Comparison of ENCODE assay signal across 28 cellular contexts in genomic region chr11:1181420-1181819, GRCh38. TPM values are rescaled to one million over a fixed set of nuclear protein-coding genes. Genes with fewer than 3 reads are reported as not detected.
DNase-seq lines count a peak whose midpoint lies in the region; ATAC-seq and TF ChIP-seq lines count a peak whose summit lies in the region.
"Had no signal": no experiment of that assay in that cellular context is flagged by ENCODE, and none has a peak within 500 bp of the region (broad histone marks: within the 10 kb centered on the region; RNA-seq: fewer than 3 reads in every experiment).

No MANE protein-coding gene starts in this region.

- no peak for ATAC-seq in Right ventricle myocardium inferior
- no peak for ATAC-seq in left ventricle myocardium superior
- no peak for ATAC-seq in heart right ventricle
- no peak for ATAC-seq in GM18511 (IDR thresholded peaks at IDR 0.05; ENCODE audit: unreplicated experiment)

- no peak overlapping the region for H4K91ac ChIP-seq in neuronal stem cell (ENCODE audit: low read depth, low read length, poor library complexity)

- no peak overlapping the region for H3K9ac ChIP-seq in neuronal stem cell (ENCODE audit: low read depth, low read length, poor library complexity)
- H3K9ac ChIP-seq: BLaER1 had no signal

- no peak overlapping the region for H2BK120ac ChIP-seq in neuronal stem cell (ENCODE audit: low read depth, low read length)

- intact Hi-C loops in Right ventricle myocardium inferior (cut with DNase I) = no loop called here
- intact Hi-C loops in left ventricle myocardium superior (cut with micrococcal nuclease) = no loop called here
- intact Hi-C loops in heart right ventricle (cut with DNase I) = no loop called here

- H3K14ac ChIP-seq in neuronal stem cell (ENCODE audit: low read length) = no peak overlapping the region

- H2BK12ac ChIP-seq in neuronal stem cell (ENCODE audit: low read length) = no peak overlapping the region

- H3K4ac ChIP-seq in neuronal stem cell (ENCODE audit: low read length) = no peak overlapping the region

- no peak overlapping the region for H2AFZ ChIP-seq in neuronal stem cell (ENCODE audit: low read length)

- H3K4me2 ChIP-seq in neuronal stem cell (ENCODE audit: insufficient read depth, low read length, poor library complexity, severe bottlenecking) = no peak overlapping the region
- H3K4me2 ChIP-seq: A549, BLaER1 had no signal

- no peak overlapping the region for H3K27ac ChIP-seq in right atrium auricular region
- no peak overlapping the region for H3K27ac ChIP-seq in heart right ventricle
- no peak overlapping the region for H3K27ac ChIP-seq in neuronal stem cell (replicated peaks; ENCODE audit: low read length)
- H3K27ac ChIP-seq: 22Rv1, A549, BLaER1 had no signal

- H3K9me3 ChIP-seq in right atrium auricular region (no peaks in the 10 kb centered on the region), heart right ventricle (no peaks in the 10 kb centered on the region), neuronal stem cell (replicated peaks in 1 of 2; ENCODE audit: control insufficient read depth in 2 of 2, insufficient read depth in 1 of 2, low read depth in 1 of 2, low read length in 2 of 2) (peaks cover 0 to 16% of the 10 kb centered on the region in 2 donors)
- H3K9me3 ChIP-seq: BE2C had no signal

- no peaks in the 10 kb centered on the region for H3K79me1 ChIP-seq in neuronal stem cell (ENCODE audit: low read depth, low read length)

- WGBS in heart right ventricle, 2 donors = 80 to 85% methylated on average over 10 of the region's 10 CpGs
- WGBS in neuronal stem cell (ENCODE audit: extremely low coverage in 2 of 2, insufficient read length in 2 of 2, insufficient replicate concordance in 1 of 2), 2 donors = no CpG with 5 or more reads among the region's 10 CpGs

- peak overlapping the region; percentile 28 for H2AK5ac ChIP-seq in neuronal stem cell (ENCODE audit: low read depth, low read length)

- H3K36me3 ChIP-seq in right atrium auricular region = no peaks in the 10 kb centered on the region
- no peaks in the 10 kb centered on the region for H3K36me3 ChIP-seq in heart right ventricle
- no peaks in the 10 kb centered on the region for H3K36me3 ChIP-seq in GM06990 (ENCODE audit: control insufficient read depth, insufficient read depth, low read length)
- H3K36me3 ChIP-seq in neuronal stem cell (replicated peaks in 1 of 2; ENCODE audit: control insufficient read depth in 2 of 2, insufficient read depth in 2 of 2, low read length in 2 of 2) = no peaks in the 10 kb centered on the region
- H3K36me3 ChIP-seq: BE2C, BLaER1 had no signal

- no peak overlapping the region for H2BK5ac ChIP-seq in neuronal stem cell (ENCODE audit: low read length)

- H3K4me3 ChIP-seq in right atrium auricular region (no peak overlapping the region), heart right ventricle (no peak overlapping the region), GM06990 (replicated peaks; ENCODE audit: low read depth, low read length) (no peak overlapping the region), neuronal stem cell (ENCODE audit: low read length in 2 of 2) (peak overlapping the region in 1 of 2 donors; percentile 50)
- H3K4me3 ChIP-seq: A549, BLaER1 had no signal

- DNase-seq in Right ventricle myocardium inferior (ENCODE audit: missing footprints) (peak; percentile 27), right atrium auricular region (ENCODE audit: low spot score) (no peak), left ventricle myocardium superior (peak; percentile 22), heart right ventricle (no peak), GM06990 (ENCODE audit: extremely low read depth, insufficient read length) (peak; percentile 1), neuronal stem cell (ENCODE audit: low spot score) (no peak), Ammon's horn (ENCODE audit: low spot score) (no peak)
- DNase-seq: AML-193; BE2C; C1 segment of cervical spinal cord; CD4-positive, CD25-positive, alpha-beta regulatory T cell; DMS 273 treated with DMSO at 0.1 percent for 48 hours; DMS153; DMS53; DMS79; DND-41; EL; GDM1 had no signal

- no peak overlapping the region for H2BK15ac ChIP-seq in neuronal stem cell (ENCODE audit: low read length)

- H4K8ac ChIP-seq in neuronal stem cell (ENCODE audit: low read depth, low read length) = no peak overlapping the region

- H3K4me1 ChIP-seq in right atrium auricular region (no peaks in the 10 kb centered on the region), heart right ventricle (no peaks in the 10 kb centered on the region), neuronal stem cell (ENCODE audit: control insufficient read depth in 2 of 2, insufficient read depth in 1 of 2, low read depth in 1 of 2, low read length in 2 of 2) (no peaks in the 10 kb centered on the region)
- H3K4me1 ChIP-seq: A549, BE2C, BLaER1 had no signal

- H3K18ac ChIP-seq in neuronal stem cell (ENCODE audit: low read length) = no peak overlapping the region

- no peak overlapping the region for H3K23ac ChIP-seq in neuronal stem cell (ENCODE audit: low read depth, low read length, poor library complexity)

- H3K27me3 ChIP-seq in right atrium auricular region (no peaks in the 10 kb centered on the region), heart right ventricle (peaks cover 0 to 24% (median 5%) of the 10 kb centered on the region in 7 donors), GM06990 (replicated peaks; ENCODE audit: control insufficient read depth, insufficient read depth, low read length) (no peaks in the 10 kb centered on the region), neuronal stem cell (ENCODE audit: control insufficient read depth in 3 of 3, insufficient read depth in 3 of 3, low read depth in 1 of 3, low read length in 3 of 3) (no peaks in the 10 kb centered on the region)
- H3K27me3 ChIP-seq: BE2C had no signal

- TF ChIP-seq CTCF in right atrium auricular region (IDR thresholded peaks at IDR 0.05) = no peak
- no peak for TF ChIP-seq CTCF in heart right ventricle (IDR thresholded peaks at IDR 0.05)
- no peak for TF ChIP-seq CTCF in GM06990 (IDR thresholded peaks at IDR 0.05; ENCODE audit: insufficient read depth, low read length, poor library complexity, severe bottlenecking)

RNA-seq across cellular contexts. Expression of gene MUC5AC, which starts 23.7 kb away (rescaled TPM):
- not detected for total RNA-seq in Right ventricle myocardium inferior
- not detected for total RNA-seq in right atrium auricular region
- not detected for total RNA-seq in left ventricle myocardium superior
- not detected for total RNA-seq in heart right ventricle
- not detected for polyA plus RNA-seq in heart right ventricle
- polyA plus RNA-seq in neuronal stem cell (2013, experiment 1 of 2) = not detected
- not detected for polyA plus RNA-seq in neuronal stem cell (2013, experiment 2 of 2)
- total RNA-seq: A172; CD4-positive, alpha-beta memory T cell; CD4-positive, CD25-positive, alpha-beta regulatory T cell; CD8-positive, alpha-beta memory T cell; Daoy; G401 had no signal
- polyA plus RNA-seq: CD14-positive monocyte; CD4-positive, alpha-beta memory T cell; CD4-positive, CD25-positive, alpha-beta regulatory T cell; CD8-positive, alpha-beta memory T cell had no signal

RNA-seq across cellular contexts. Expression of gene MUC5B, which starts 41.4 kb away (rescaled TPM):
- total RNA-seq in Right ventricle myocardium inferior (not detected), right atrium auricular region (not detected), left ventricle myocardium superior (not detected), heart right ventricle (not detected)
- not detected for polyA plus RNA-seq in heart right ventricle
- polyA plus RNA-seq in neuronal stem cell (2013, experiment 1 of 2) = 0.01 TPM
- under 0.01 TPM for polyA plus RNA-seq in neuronal stem cell (2013, experiment 2 of 2)
- total RNA-seq: A172; CD4-positive, alpha-beta memory T cell; CD4-positive, CD25-positive, alpha-beta regulatory T cell; CD8-positive, alpha-beta memory T cell; Daoy; G401 had no signal
- polyA plus RNA-seq: CD14-positive monocyte; CD4-positive, alpha-beta memory T cell; CD4-positive, CD25-positive, alpha-beta regulatory T cell; CD8-positive, alpha-beta memory T cell had no signal

Comparison
In these comparisons a context has a peak if more than half of its experiments do, and no peak if none do; other contexts are left out.
1. DNase-seq: peak in Right ventricle myocardium inferior (single experiment), left ventricle myocardium superior (single experiment) and GM06990 (single experiment); none in right atrium auricular region (single experiment), heart right ventricle (0 of 2), neuronal stem cell (single experiment) and Ammon's horn (single experiment).